ENCODE assay signal across 11 cellular contexts in genomic region chr1:47416319-47417128, GRCh38. TPM values are rescaled to one million over a fixed set of nuclear protein-coding genes. Genes with fewer than 3 reads are reported as not detected.
A peak's percentile ranks its signal among the peaks of the same experiment; 100 is the strongest.
DNase-seq lines count a peak whose midpoint lies in the region; ATAC-seq and TF ChIP-seq lines count a peak whose summit lies in the region.
"Had no signal": no experiment of that assay in that cellular context is flagged by ENCODE, and none has a peak within 500 bp of the region (broad histone marks: within the 10 kb centered on the region; RNA-seq: fewer than 3 reads in every experiment).

No MANE protein-coding gene starts in this region.

- no peak overlapping the region for H3K27ac ChIP-seq in HEK293 (ENCODE audit: extremely low read depth, low read depth, low read length)
- H3K27ac ChIP-seq: skin epidermis had no signal

- DNase-seq in AG10803 (ENCODE audit: low read depth) (no peak), cardiac fibroblast (ENCODE audit: low read depth in 2 of 2) (no peak), mesothelial cell of epicardium (ENCODE audit: low spot score in 2 of 2, unreplicated experiment in 2 of 2) (no peak)
- DNase-seq: GOT3 had no signal

- H3K4me1 ChIP-seq in HEK293 (ENCODE audit: control insufficient read depth, insufficient read depth, low read length), result no peaks in the 10 kb centered on the region

- H3K36me3 ChIP-seq in HEK293 (ENCODE audit: control insufficient read depth in 2 of 2, insufficient read depth in 1 of 2, low read length in 2 of 2), result no peaks in the 10 kb centered on the region

- peaks cover 6% of the 10 kb centered on the region for H3K4me1 Mint-ChIP-seq in mesothelial cell of epicardium

- CTCF ChIA-PET in HEK293 (lab: Yijun Ruan, JAX), result interaction anchor here (0.6 to 13.6 kb wide), 3 partner anchors 8 to 285 kb away, joined by 3 to 151 read pairs (median 6); no protein-coding TSS in a partner anchor

- peaks cover 78% of the 10 kb centered on the region for H3K27me3 Mint-ChIP-seq in mesothelial cell of epicardium (ENCODE audit: low read depth)

- no peaks in the 10 kb centered on the region for H3K9me3 ChIP-seq in HEK293 (ENCODE audit: control insufficient read depth, insufficient read depth, low read depth, low read length)

- H3K27ac Mint-ChIP-seq in mesothelial cell of epicardium, result no peak overlapping the region

- peak overlapping the region; percentile 58 for H3K4me3 Mint-ChIP-seq in mesothelial cell of epicardium

- TF ChIP-seq CTCF in AG10803 (conservative IDR thresholded peaks at IDR 0.05; ENCODE audit: low read length) (no peak), HEK293 (tag by site-specific recombination; IDR thresholded peaks at IDR 0.05) (no peak), cardiac fibroblast (IDR thresholded peaks at IDR 0.05; ENCODE audit: low read depth, low read length) (no peak), mesothelial cell of epicardium (IDR thresholded peaks at IDR 0.05; ENCODE audit: unreplicated experiment) (no peak)

- H3K9me3 Mint-ChIP-seq in mesothelial cell of epicardium, result no peaks in the 10 kb centered on the region

- peak overlapping the region; percentile 39 for H3K4me3 ChIP-seq in AG10803 (ENCODE audit: low read length)
- peak overlapping the region; percentile 10; the same call in 1 of the 2 replicates for H3K4me3 ChIP-seq in HEK293 (ENCODE audit: low read depth, low read length)
- peak overlapping the region; percentile 26 to 30 for H3K4me3 ChIP-seq in cardiac fibroblast (replicated peaks in 1 of 2; ENCODE audit: low read depth in 2 of 2, low read length in 2 of 2)

- ATAC-seq in HG02973 (IDR thresholded peaks at IDR 0.05; ENCODE audit: unreplicated experiment), result no peak
- no peak for ATAC-seq in HG03457 (IDR thresholded peaks at IDR 0.05; ENCODE audit: unreplicated experiment)
- no peak for ATAC-seq in HG02588 (IDR thresholded peaks at IDR 0.05; ENCODE audit: unreplicated experiment)
- ATAC-seq in GM19035 (IDR thresholded peaks at IDR 0.05; ENCODE audit: unreplicated experiment), result no peak

- no peaks in the 10 kb centered on the region for H3K36me3 Mint-ChIP-seq in mesothelial cell of epicardium

- POLR2A ChIA-PET in HEK293 (lab: Yijun Ruan, JAX), result no interaction called here

TF ChIP-seq in HEK293, 187 proteins besides CTCF, POLR2A, EP300 and RAD21:
- TF ChIP-seq KLF9 (tag by site-specific recombination; IDR thresholded peaks at IDR 0.05; ENCODE audit: low read depth) (no peak), ZNF121 (tag by site-specific recombination; IDR thresholded peaks at IDR 0.05) (no peak), ZNF112 (tag by site-specific recombination; IDR thresholded peaks at IDR 0.05) (no peak), ZBTB26 (tag by site-specific recombination; optimal IDR thresholded peaks at IDR 0.05) (no peak), RBAK (tag by site-specific recombination; IDR thresholded peaks at IDR 0.05) (no peak), ZNF623 (tag by site-specific recombination; IDR thresholded peaks at IDR 0.05) (no peak), ZNF18 (tag by site-specific recombination; IDR thresholded peaks at IDR 0.05) (no peak), GLI4 (tag by site-specific recombination; IDR thresholded peaks at IDR 0.05) (no peak), ZNF549 (tag by site-specific recombination; IDR thresholded peaks at IDR 0.05) (no peak), ZNF768 (tag by site-specific recombination; IDR thresholded peaks at IDR 0.05) (no peak), ZNF24 (tag by site-specific recombination; IDR thresholded peaks at IDR 0.05) (no peak), ZNF629 (tag by site-specific recombination; IDR thresholded peaks at IDR 0.05) (no peak), ZNF521 (tag by site-specific recombination; IDR thresholded peaks at IDR 0.05) (no peak), OVOL3 (tag by site-specific recombination; IDR thresholded peaks at IDR 0.05) (no peak), ZNF221 (tag by site-specific recombination; IDR thresholded peaks at IDR 0.05; ENCODE audit: borderline replicate concordance) (no peak), ZFHX2 (tag by site-specific recombination; conservative IDR thresholded peaks at IDR 0.05) (no peak), ZNF114 (tag by site-specific recombination; IDR thresholded peaks at IDR 0.05) (no peak), YY1 (tag by site-specific recombination; IDR thresholded peaks at IDR 0.05) (no peak), ZNF837 (tag by site-specific recombination; IDR thresholded peaks at IDR 0.05) (no peak), BCL6B (tag by site-specific recombination; IDR thresholded peaks at IDR 0.05) (no peak)
TF ChIP-seq in HEK293: peak in this region for 0.

RNA-seq across cellular contexts. Expression of gene FOXE3, which starts 0.4 kb away (rescaled TPM):
- not detected in 3 replicates for total RNA-seq in mesothelial cell of epicardium
- total RNA-seq: M059J had no signal

RNA-seq across cellular contexts. Expression of gene FOXD2, which starts 21.3 kb away (rescaled TPM):
- 0.60 to 0.98 TPM (median 0.77 TPM) in 3 replicates for total RNA-seq in mesothelial cell of epicardium
